In the genomic region with DNA sequence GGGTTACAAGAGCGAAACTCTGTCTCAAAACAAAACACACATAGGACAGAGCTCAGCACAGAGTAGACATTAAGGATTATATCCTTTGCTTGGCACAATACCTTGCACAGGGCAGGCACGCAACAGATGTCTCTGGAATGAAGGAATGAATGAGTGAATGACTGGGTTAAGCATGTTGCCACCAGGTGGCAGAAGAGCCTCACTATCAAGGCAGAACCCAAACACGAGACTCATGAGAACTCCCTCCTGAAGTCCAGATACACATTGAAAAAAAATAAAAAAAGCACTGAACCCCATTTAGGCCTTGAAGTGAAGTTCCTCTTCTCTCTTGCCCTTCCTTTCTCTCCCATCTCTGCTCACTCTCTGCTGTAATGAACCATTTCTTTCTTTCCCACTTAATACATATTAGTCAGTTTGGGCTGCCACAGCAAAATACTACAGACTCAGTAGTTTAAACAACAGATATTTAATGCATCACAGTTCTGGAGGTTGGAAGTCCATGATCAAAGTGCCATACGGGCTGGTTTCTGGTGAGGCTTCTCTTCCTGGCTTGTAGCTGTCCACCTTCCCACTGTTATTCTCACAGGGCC, we compare ENCODE assay signal across 8 cellular contexts. TPM values are rescaled to one million over a fixed set of nuclear protein-coding genes. Genes with fewer than 3 reads are reported as not detected.
DNase-seq lines count a peak whose midpoint lies in the region; ATAC-seq, FAIRE-seq and TF ChIP-seq lines count a peak whose summit lies in the region.

No MANE protein-coding gene starts in this region.

- FAIRE-seq in RCC 7860 (lab: Jason Lieb, UNC), result peak; percentile 38

- ATAC-seq in GM21390 (IDR thresholded peaks at IDR 0.05; ENCODE audit: unreplicated experiment), result peak; percentile 75
- peak; percentile 84 for ATAC-seq in omental fat pad (ENCODE audit: low FRiP score)

- H3K36me3 ChIP-seq in tibial artery, result no peaks in the 10 kb centered on the region

- H3K4me1 ChIP-seq in tibial artery, result no peaks in the 10 kb centered on the region

- CTCF ChIA-PET in Calu3 (lab: Charles Lee), result interaction anchor here (1.3 to 1.8 kb wide), 2 partner anchors 153 to 455 kb away, joined by 3 to 8 read pairs; no protein-coding TSS in a partner anchor

- H3K27me3 Mint-ChIP-seq in Calu3 (ENCODE audit: unreplicated experiment), result no peaks in the 10 kb centered on the region
- no peaks in the 10 kb centered on the region for H3K27me3 Mint-ChIP-seq in IgD-negative memory B cell

- H3K27me3 ChIP-seq in tibial artery, result no peaks in the 10 kb centered on the region

- H3K27ac ChIP-seq in tibial artery, result no peak overlapping the region

- intact Hi-C loops in Calu3 (cut with micrococcal nuclease; ENCODE audit: unreplicated experiment) (loop anchor here (1.0 to 2.0 kb wide), 4 partner anchors 71 to 454 kb away; a partner anchor contains a TSS), tibial artery (cut with DNase I; ENCODE audit: low total_unique reads) (loop anchor here (5.0 to 10.0 kb wide), 3 partner anchors 155 to 455 kb away; no protein-coding TSS in a partner anchor)

- no peaks in the 10 kb centered on the region for H3K36me3 Mint-ChIP-seq in Calu3 (ENCODE audit: insufficient read depth, unreplicated experiment)
- H3K36me3 Mint-ChIP-seq in IgD-negative memory B cell, result peaks cover 1% of the 10 kb centered on the region

- H3K27ac Mint-ChIP-seq in Calu3 (ENCODE audit: unreplicated experiment) (no peak overlapping the region), IgD-negative memory B cell (peak overlapping the region; percentile 46 to 94 (median 85))

- peaks cover 0 to 3% (median 2%) of the 10 kb centered on the region in 3 donors for H3K9me3 ChIP-seq in tibial artery

- H3K4me1 Mint-ChIP-seq in Calu3 (ENCODE audit: low read depth, unreplicated experiment) (no peaks in the 10 kb centered on the region), IgD-negative memory B cell (peaks cover 10 to 23% (median 21%) of the 10 kb centered on the region in 3 donors)

- H3K9me3 Mint-ChIP-seq in Calu3 (ENCODE audit: low read depth, unreplicated experiment), result peaks cover 2% of the 10 kb centered on the region
- H3K9me3 Mint-ChIP-seq in IgD-negative memory B cell, result peaks cover 0 to 4% (median 2%) of the 10 kb centered on the region in 3 donors

- H3K4me3 Mint-ChIP-seq in Calu3 (ENCODE audit: low read depth, unreplicated experiment), result no peak overlapping the region
- H3K4me3 Mint-ChIP-seq in IgD-negative memory B cell, result peak overlapping the region; percentile 3 to 92 (median 50)

- no TSS peak for BruUV-seq in Calu3 (replicated peaks; lab: Mats Ljungman, UMichigan)

- H3K4me3 ChIP-seq in foreskin fibroblast (ENCODE audit: low read depth in 1 of 2, low read length in 2 of 2), result no peak overlapping the region
- H3K4me3 ChIP-seq in tibial artery, result no peak overlapping the region

- TF ChIP-seq CTCF in Calu3 (IDR thresholded peaks at IDR 0.05; ENCODE audit: unreplicated experiment), result peak; percentile 72
- peak; percentile 81 for TF ChIP-seq CTCF in foreskin fibroblast (IDR thresholded peaks at IDR 0.05; ENCODE audit: low read depth, low read length)
- TF ChIP-seq CTCF in omental fat pad (IDR thresholded peaks at IDR 0.05), result peak in 2 of 3 donors; percentile 74 to 81
- TF ChIP-seq CTCF in tibial artery (IDR thresholded peaks at IDR 0.05), result peak; percentile 82 to 84

- peak; percentile 82 for DNase-seq in Calu3
- peak; percentile 66 for DNase-seq in RCC 7860 (ENCODE audit: low spot score)
- peak; percentile 49 for DNase-seq in activated T-helper 1 cell treated with Interleukin-2 at 50 U/mL for 16 hours (ENCODE audit: low read depth)
- peak; percentile 72 to 92 for DNase-seq in foreskin fibroblast
- peak; percentile 75 for DNase-seq in omental fat pad (ENCODE audit: low spot score)
- peak; percentile 77 to 82 for DNase-seq in tibial artery

RNA-seq across cellular contexts. Expression of a gene that starts 26.6 kb away (rescaled TPM):
- total RNA-seq in Calu3 (2022), result 105 and 120 TPM in 2 replicates
- 122 TPM for polyA plus RNA-seq in IgD-negative memory B cell
- 10 to 100 TPM; 60.8 to 77.8 (median 70.0) TPM for total RNA-seq in omental fat pad
